20 cellular contexts compared by ENCODE assay signal in genomic region chr2:65049010-65049639, GRCh38. TPM values are rescaled to one million over a fixed set of nuclear protein-coding genes. Genes with fewer than 3 reads are reported as not detected.
DNase-seq lines count a peak whose midpoint lies in the region; ATAC-seq, FAIRE-seq and TF ChIP-seq lines count a peak whose summit lies in the region.
"Had no signal": no experiment of that assay in that cellular context is flagged by ENCODE, and none has a peak within 500 bp of the region (broad histone marks: within the 10 kb centered on the region; RNA-seq: fewer than 3 reads in every experiment).

No MANE protein-coding gene starts in this region.

- H3K27me3 Mint-ChIP-seq in astrocyte (ENCODE audit: low read depth, unreplicated experiment), result peaks cover 3% of the 10 kb centered on the region
- no peaks in the 10 kb centered on the region for H3K27me3 Mint-ChIP-seq in stimulated activated memory B cell treated with anti-CD40 and anti-IgM and Interleukin-4, amounts not matched to agents 10 μg/mL and 1 μg/mL and 100 μg/mL, for 72 hours
- H3K27me3 Mint-ChIP-seq: T-cell had no signal

- H3K9me3 Mint-ChIP-seq in astrocyte (ENCODE audit: unreplicated experiment), result peaks cover 10% of the 10 kb centered on the region
- peaks cover 14% of the 10 kb centered on the region for H3K9me3 Mint-ChIP-seq in stimulated activated memory B cell treated with anti-CD40 and anti-IgM and Interleukin-4, amounts not matched to agents 10 μg/mL and 1 μg/mL and 100 μg/mL, for 72 hours

- H3K4me2 ChIP-seq in HepG2 (ENCODE audit: low read depth, low read length) (no peak overlapping the region), astrocyte (ENCODE audit: low read length) (no peak overlapping the region)

- H2AFZ ChIP-seq in HepG2 (ENCODE audit: low read length) (no peak overlapping the region), astrocyte (ENCODE audit: low read depth, low read length) (no peak overlapping the region)

- H3K4me3 Mint-ChIP-seq in astrocyte (ENCODE audit: unreplicated experiment), result no peak overlapping the region
- H3K4me3 Mint-ChIP-seq in stimulated activated memory B cell treated with anti-CD40 and anti-IgM and Interleukin-4, amounts not matched to agents 10 μg/mL and 1 μg/mL and 100 μg/mL, for 72 hours, result no peak overlapping the region
- H3K4me3 Mint-ChIP-seq: neural crest cell, T-cell had no signal

- H3K36me3 ChIP-seq in HepG2 (replicated peaks in 1 of 2; ENCODE audit: control insufficient read depth in 1 of 2, insufficient read depth in 2 of 2, low read length in 2 of 2) (peaks cover 0 to 4% of the 10 kb centered on the region in 2 experiments; a peak in 1 of 5 replicates), right lobe of liver (no peaks in the 10 kb centered on the region), astrocyte (ENCODE audit: insufficient read depth, low read length) (no peaks in the 10 kb centered on the region)
- H3K36me3 ChIP-seq: suprapubic skin had no signal

- POLR2A ChIA-PET in HepG2 (lab: Yijun Ruan, JAX), result interaction anchor here (0.6 to 0.9 kb wide), 2 partner anchors 16 to 60 kb away, joined by 3 to 4 read pairs; no protein-coding TSS in a partner anchor

- H3K27me3 ChIP-seq in HepG2 (ENCODE audit: control insufficient read depth in 1 of 2, insufficient read depth in 2 of 2, low read length in 2 of 2) (no peaks in the 10 kb centered on the region), right lobe of liver (no peaks in the 10 kb centered on the region), astrocyte (ENCODE audit: insufficient read depth, low read length) (no peaks in the 10 kb centered on the region)
- H3K27me3 ChIP-seq: suprapubic skin had no signal

- H3K4me3 ChIP-seq in HepG2 (replicated peaks in 1 of 3; ENCODE audit: insufficient read depth in 1 of 3, low read depth in 2 of 3, low read length in 3 of 3), result no peak overlapping the region
- H3K4me3 ChIP-seq in right lobe of liver, result no peak overlapping the region
- no peak overlapping the region for H3K4me3 ChIP-seq in NB4 (ENCODE audit: low read depth, low read length)
- no peak overlapping the region for H3K4me3 ChIP-seq in astrocyte (ENCODE audit: insufficient read depth, low read depth, low read length)
- H3K4me3 ChIP-seq: coronary artery, suprapubic skin had no signal

- intact Hi-C loops in HepG2 (cut with micrococcal nuclease; ENCODE audit: unreplicated experiment) (no loop called here), right lobe of liver (cut with DNase I) (loop anchor here in 1 of 2 donors (5.0 kb wide), 1 partner anchor 132 kb away; no protein-coding TSS in a partner anchor)

- TF ChIP-seq CTCF in HepG2 (CRISPR knock-in tag; IDR thresholded peaks at IDR 0.05) (no peak), right lobe of liver (IDR thresholded peaks at IDR 0.05) (no peak), NB4 (IDR thresholded peaks at IDR 0.05; ENCODE audit: low read depth, low read length) (no peak), astrocyte (IDR thresholded peaks at IDR 0.05; ENCODE audit: insufficient read depth, low read depth, low read length) (no peak)

- H3K4me1 ChIP-seq in HepG2 (ENCODE audit: insufficient read depth, low read length) (peaks cover 17% of the 10 kb centered on the region), right lobe of liver (no peaks in the 10 kb centered on the region), astrocyte (ENCODE audit: insufficient read depth, low read length) (peaks cover 5% of the 10 kb centered on the region)
- H3K4me1 ChIP-seq: suprapubic skin had no signal

- CTCF ChIA-PET in HepG2 (lab: Yijun Ruan, JAX; ENCODE audit: low intra/inter-chr PET ratio, low total read pairs), result no interaction called here

- no TSS peak for BruUV-seq in HepG2 (replicated peaks; lab: Mats Ljungman, UMichigan)

- no peak overlapping the region for H3K9ac ChIP-seq in HepG2 (ENCODE audit: insufficient read depth, low read depth, low read length)
- no peak overlapping the region for H3K9ac ChIP-seq in astrocyte (ENCODE audit: low read length)

- DNase-seq in HepG2 (ENCODE audit: low spot score) (no peak), right lobe of liver (no peak), NB4 (ENCODE audit: low read depth) (peak; percentile 41), astrocyte (ENCODE audit: low read depth) (no peak), Kasumi-1 (lab: John Stamatoyannopoulos, UW) (no peak)
- DNase-seq: activated gamma-delta T cell, AML-193, DND-41, mesenchymal stem cell, NCI-H1048, NCI-H524 treated with DMSO at 0.1 percent for 48 hours, T-cell had no signal

- no peak for ATAC-seq in HepG2
- ATAC-seq in right lobe of liver, result no peak
- ATAC-seq in stimulated activated memory B cell treated with anti-CD40 and anti-IgM and Interleukin-4, amounts not matched to agents 10 μg/mL and 1 μg/mL and 100 μg/mL, for 72 hours, result no peak
- ATAC-seq in GM19455 (IDR thresholded peaks at IDR 0.05; ENCODE audit: unreplicated experiment), result no peak
- no peak for ATAC-seq in HG03045 (IDR thresholded peaks at IDR 0.05; ENCODE audit: unreplicated experiment)
- ATAC-seq: T-cell had no signal

- TF ChIP-seq RAD21 in HepG2 (CRISPR knock-in tag; IDR thresholded peaks at IDR 0.05), result no peak

- no peaks in the 10 kb centered on the region for H4K20me1 ChIP-seq in HepG2 (ENCODE audit: insufficient read depth, low read length)
- H4K20me1 ChIP-seq in astrocyte (ENCODE audit: insufficient read depth, low read length), result no peaks in the 10 kb centered on the region

- no peak for TF ChIP-seq POLR2A in HepG2 (IDR thresholded peaks at IDR 0.05; ENCODE audit: insufficient read depth in 1 of 2, low read depth in 2 of 2, low read length in 2 of 2)
- no peak for TF ChIP-seq POLR2A in right lobe of liver (IDR thresholded peaks at IDR 0.05)
- TF ChIP-seq POLR2A in NB4 (IDR thresholded peaks at IDR 0.05; ENCODE audit: extremely low read depth, insufficient read length), result no peak

- H3K9me3 ChIP-seq in HepG2 (ENCODE audit: low read length) (no peaks in the 10 kb centered on the region), right lobe of liver (no peaks in the 10 kb centered on the region), astrocyte (ENCODE audit: insufficient read depth, low read depth, low read length) (no peaks in the 10 kb centered on the region)
- H3K9me3 ChIP-seq: suprapubic skin had no signal

- peaks cover 5% of the 10 kb centered on the region for H3K36me3 Mint-ChIP-seq in astrocyte (ENCODE audit: low read depth, unreplicated experiment)
- peaks cover 74% of the 10 kb centered on the region for H3K36me3 Mint-ChIP-seq in stimulated activated memory B cell treated with anti-CD40 and anti-IgM and Interleukin-4, amounts not matched to agents 10 μg/mL and 1 μg/mL and 100 μg/mL, for 72 hours

- H3K79me2 ChIP-seq in HepG2 (ENCODE audit: insufficient read depth, low read length), result no peaks in the 10 kb centered on the region
- no peaks in the 10 kb centered on the region for H3K79me2 ChIP-seq in astrocyte (ENCODE audit: insufficient read depth, low read length)

- H3K27ac ChIP-seq in HepG2 (ENCODE audit: extremely low read length, insufficient read depth, low read length) (no peak overlapping the region), right lobe of liver (no peak overlapping the region), astrocyte (ENCODE audit: low read depth, low read length) (no peak overlapping the region)
- H3K27ac ChIP-seq: coronary artery, suprapubic skin, VCaP had no signal

- FAIRE-seq in HepG2 (lab: Jason Lieb, UNC) (no peak), astrocyte (lab: Jason Lieb, UNC) (no peak)
- FAIRE-seq: islet of Langerhans had no signal

- H3K4me1 Mint-ChIP-seq in astrocyte (ENCODE audit: low read depth, unreplicated experiment), result peaks cover 13% of the 10 kb centered on the region
- H3K4me1 Mint-ChIP-seq in stimulated activated memory B cell treated with anti-CD40 and anti-IgM and Interleukin-4, amounts not matched to agents 10 μg/mL and 1 μg/mL and 100 μg/mL, for 72 hours, result peaks cover 47% of the 10 kb centered on the region

- H3K27ac Mint-ChIP-seq in astrocyte (ENCODE audit: unreplicated experiment), result peak overlapping the region; percentile 5
- peak overlapping the region; percentile 37 for H3K27ac Mint-ChIP-seq in stimulated activated memory B cell treated with anti-CD40 and anti-IgM and Interleukin-4, amounts not matched to agents 10 μg/mL and 1 μg/mL and 100 μg/mL, for 72 hours
- H3K27ac Mint-ChIP-seq: T-cell had no signal

- WGBS in HepG2 (ENCODE audit: low lambda C conversion rate), result 100% methylated on average over 1 of the region's 1 CpG
- WGBS in right lobe of liver (ENCODE audit: insufficient coverage, low coverage, low lambda C conversion rate, missing lambda C conversion rate), result 60% methylated on average over 1 of the region's 1 CpG

- no peak for TF ChIP-seq EP300 in HepG2 (IDR thresholded peaks at IDR 0.05; ENCODE audit: low read depth in 2 of 2, low read length in 2 of 2)
- TF ChIP-seq EP300 in HepG2 (CRISPR knock-in tag; IDR thresholded peaks at IDR 0.05; ENCODE audit: borderline replicate concordance), result no peak

- in situ Hi-C loops in HepG2 (cut with HindIII; ENCODE audit: extremely low pct_ligation_motif_present, low pct_unique_long_range_greater_than_20kb), result no loop called here

RNA-seq across cellular contexts. Expression of gene CEP68, which starts 7.1 kb away (rescaled TPM):
- total RNA-seq in HepG2 (2016; rRNA removed; fragmentation: Illumina TruSeq; extraction: Trizol) (5.7 TPM in 2 replicates), right lobe of liver (1 to 10 TPM; 1.7 to 4.3 (median 3.2) TPM), astrocyte (6.9 and 8.1 TPM in 2 replicates)
- total RNA-seq in HepG2 (2016; cell fraction: cytosol; rRNA removed; fragmentation: Illumina TruSeq; extraction: Trizol; ENCODE audit: low read depth), result 1.9 TPM in 2 replicates
- total RNA-seq in HepG2 (2016; cell fraction: insoluble cytoplasmic fraction; rRNA removed; fragmentation: Illumina TruSeq; extraction: Trizol), result 5.6 and 6.0 TPM in 2 replicates
- total RNA-seq in HepG2 (2016; cell fraction: membrane; rRNA removed; fragmentation: Illumina TruSeq; extraction: Trizol), result 3.4 and 4.0 TPM in 2 replicates
- total RNA-seq in HepG2 (2016; cell fraction: nucleus; rRNA removed; fragmentation: Illumina TruSeq; extraction: Trizol), result 7.9 and 8.3 TPM in 2 replicates
- polyA plus RNA-seq in HepG2 (2011; rRNA removed), result 9.3 and 12.5 TPM in 2 replicates
- 4.1 and 4.8 TPM in 2 replicates for polyA plus RNA-seq in HepG2 (2011; cell fraction: cytosol; rRNA removed)
- 13.9 and 15.6 TPM in 2 replicates for polyA plus RNA-seq in HepG2 (2011; cell fraction: nucleus; rRNA removed)
- polyA plus RNA-seq in HepG2 (2012), result 5.5 and 6.4 TPM in 2 replicates
- 1.7 and 2.8 TPM in 2 replicates for polyA plus RNA-seq in HepG2 (2016; cell fraction: cytosol; fragmentation: Illumina TruSeq; extraction: Trizol; ENCODE audit: low read depth)
- polyA plus RNA-seq in HepG2 (2016; cell fraction: insoluble cytoplasmic fraction; fragmentation: Illumina TruSeq; extraction: Trizol; ENCODE audit: low read depth), result 5.5 and 8.7 TPM in 2 replicates
- polyA plus RNA-seq in HepG2 (2016; cell fraction: membrane; fragmentation: Illumina TruSeq; extraction: Trizol; ENCODE audit: low read depth), result 3.2 and 3.8 TPM in 2 replicates
- 8.7 and 9.2 TPM in 2 replicates for polyA plus RNA-seq in HepG2 (2016; cell fraction: nucleus; fragmentation: Illumina TruSeq; extraction: Trizol; ENCODE audit: insufficient read depth, low read depth)
- polyA minus RNA-seq in HepG2 (2011; rRNA and poly(A)+ RNA removed; ENCODE audit: low replicate concordance), result 8.4 and 44.8 TPM in 2 replicates
- polyA minus RNA-seq in HepG2 (2011; cell fraction: cytosol; rRNA and poly(A)+ RNA removed), result 5.8 and 6.2 TPM in 2 replicates
- 22.0 and 22.4 TPM in 2 replicates for polyA minus RNA-seq in HepG2 (2011; cell fraction: nucleus; rRNA and poly(A)+ RNA removed)

RNA-seq across cellular contexts. Expression of gene SLC1A4, which starts 59.9 kb away (rescaled TPM):
- total RNA-seq in HepG2 (2016; rRNA removed; fragmentation: Illumina TruSeq; extraction: Trizol), result 24.4 and 39.6 TPM in 2 replicates
- total RNA-seq in HepG2 (2016; cell fraction: cytosol; rRNA removed; fragmentation: Illumina TruSeq; extraction: Trizol; ENCODE audit: low read depth), result 7.9 and 8.9 TPM in 2 replicates
- total RNA-seq in HepG2 (2016; cell fraction: insoluble cytoplasmic fraction; rRNA removed; fragmentation: Illumina TruSeq; extraction: Trizol), result 19.9 and 39.6 TPM in 2 replicates
- total RNA-seq in HepG2 (2016; cell fraction: membrane; rRNA removed; fragmentation: Illumina TruSeq; extraction: Trizol), result 15.6 and 16.1 TPM in 2 replicates
- 34.0 and 41.6 TPM in 2 replicates for total RNA-seq in HepG2 (2016; cell fraction: nucleus; rRNA removed; fragmentation: Illumina TruSeq; extraction: Trizol)
- 20.8 and 21.0 TPM in 2 replicates for polyA plus RNA-seq in HepG2 (2011; rRNA removed)
- 19.0 and 19.8 TPM in 2 replicates for polyA plus RNA-seq in HepG2 (2011; cell fraction: cytosol; rRNA removed)
- polyA plus RNA-seq in HepG2 (2011; cell fraction: nucleus; rRNA removed), result 14.2 and 15.7 TPM in 2 replicates
- polyA plus RNA-seq in HepG2 (2012), result 19.0 and 28.6 TPM in 2 replicates
- 4.5 and 6.0 TPM in 2 replicates for polyA plus RNA-seq in HepG2 (2016; cell fraction: cytosol; fragmentation: Illumina TruSeq; extraction: Trizol; ENCODE audit: low read depth)
- 16.3 and 20.1 TPM in 2 replicates for polyA plus RNA-seq in HepG2 (2016; cell fraction: insoluble cytoplasmic fraction; fragmentation: Illumina TruSeq; extraction: Trizol; ENCODE audit: low read depth)
- polyA plus RNA-seq in HepG2 (2016; cell fraction: membrane; fragmentation: Illumina TruSeq; extraction: Trizol; ENCODE audit: low read depth), result 11.7 TPM in 2 replicates
- 47.5 and 51.6 TPM in 2 replicates for polyA plus RNA-seq in HepG2 (2016; cell fraction: nucleus; fragmentation: Illumina TruSeq; extraction: Trizol; ENCODE audit: insufficient read depth, low read depth)
- 17.8 and 99.3 TPM in 2 replicates for polyA minus RNA-seq in HepG2 (2011; rRNA and poly(A)+ RNA removed; ENCODE audit: low replicate concordance)
- 42.1 and 43.6 TPM in 2 replicates for polyA minus RNA-seq in HepG2 (2011; cell fraction: cytosol; rRNA and poly(A)+ RNA removed)
- 21.1 and 24.4 TPM in 2 replicates for polyA minus RNA-seq in HepG2 (2011; cell fraction: nucleus; rRNA and poly(A)+ RNA removed)
- 10 to 100 TPM in 4 of 6 experiments, 1 to 10 TPM in 2; 7.2 to 21.7 (median 12.4) TPM for total RNA-seq in right lobe of liver
- 45.9 and 48.9 TPM in 2 replicates for total RNA-seq in astrocyte
